In the genomic region with DNA sequence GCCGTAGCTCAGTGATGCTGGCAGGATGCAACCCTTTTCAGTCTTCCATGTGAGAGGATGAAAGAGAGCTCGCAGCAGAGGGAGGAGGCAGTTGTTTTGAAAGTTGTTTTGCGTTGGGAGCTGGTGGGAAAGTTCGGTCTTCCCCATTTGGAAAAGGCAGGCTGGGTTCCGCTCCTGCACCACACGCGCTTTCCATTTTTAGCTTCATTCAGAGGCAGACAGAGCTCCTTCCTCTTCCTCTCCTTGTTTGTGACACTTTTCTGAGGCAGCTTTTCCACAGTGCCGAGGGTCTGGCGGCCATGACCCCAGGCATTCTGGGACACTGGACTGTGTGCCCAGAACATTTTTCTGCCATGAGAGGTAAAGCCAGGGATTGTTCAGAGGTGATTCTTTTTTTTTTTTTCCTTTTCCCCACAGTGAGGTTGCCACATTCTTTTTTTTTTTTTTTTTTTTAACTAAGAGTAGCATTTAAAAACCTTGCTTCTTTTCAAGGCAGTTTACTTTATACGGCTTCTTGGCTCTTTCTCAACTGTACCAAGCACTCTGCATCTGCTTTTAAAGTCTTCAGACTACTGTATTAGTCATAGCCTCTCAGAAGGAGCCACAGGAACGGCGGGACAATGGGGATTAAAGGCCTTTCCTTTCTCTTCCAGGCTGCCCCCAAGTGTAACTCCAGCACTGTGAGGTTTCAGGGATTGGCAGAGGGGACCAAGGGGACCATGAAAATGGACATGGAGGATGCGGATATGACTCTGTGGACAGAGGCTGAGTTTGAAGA, we compare ENCODE assay signal across 1 cellular context.
A peak's percentile ranks its signal among the peaks of the same experiment; 100 is the strongest.
TF ChIP-seq lines count a peak whose summit lies in the region.

No MANE protein-coding gene starts in this region.

TF ChIP-seq in IMR-90, 13 proteins besides CTCF, POLR2A, EP300 and RAD21 (continued from another document):
- TF ChIP-seq MXI1 (IDR thresholded peaks at IDR 0.05; ENCODE audit: borderline replicate concordance, low read depth, low read length) (no peak), SMC3 (IDR thresholded peaks at IDR 0.05; ENCODE audit: low read depth, low read length) (no peak), CEBPB (IDR thresholded peaks at IDR 0.05; ENCODE audit: low read depth, low read length) (peak; percentile 12; the same call in 1 of the 2 replicates), MAFK (IDR thresholded peaks at IDR 0.05; ENCODE audit: low read depth, low read length) (no peak), RFX5 (IDR thresholded peaks at IDR 0.05; ENCODE audit: low read depth, low read length) (no peak), CHD1 (IDR thresholded peaks at IDR 0.05; ENCODE audit: low read depth, low read length) (0 out of 2 replicates have a peak, but pooled peaks have one; percentile 41), RCOR1 (IDR thresholded peaks at IDR 0.05; ENCODE audit: insufficient replicate concordance, low read length) (no peak), NFE2L2 (IDR thresholded peaks at IDR 0.05; ENCODE audit: low read depth, low read length) (no peak)
